ENCODE assay signal across 12 cellular contexts in genomic region chr6:8108031-8108660, GRCh38. TPM values are rescaled to one million over a fixed set of nuclear protein-coding genes. Genes with fewer than 3 reads are reported as not detected.
DNase-seq lines count a peak whose midpoint lies in the region; ATAC-seq, FAIRE-seq and TF ChIP-seq lines count a peak whose summit lies in the region.
"Had no signal": no experiment of that assay in that cellular context is flagged by ENCODE, and none has a peak within 500 bp of the region (broad histone marks: within the 10 kb centered on the region; RNA-seq: fewer than 3 reads in every experiment).

No MANE protein-coding gene starts in this region.

- intact Hi-C loops in natural killer cell (cut with micrococcal nuclease), result no loop called here

- H3K4me3 ChIP-seq in MG63, result no peak overlapping the region
- H3K4me3 ChIP-seq in bronchial epithelial cell (ENCODE audit: low read depth, low read length), result no peak overlapping the region
- H3K4me3 ChIP-seq: spleen had no signal

- H3K4me1 Mint-ChIP-seq in natural killer cell, result no peaks in the 10 kb centered on the region

- H3K36me3 ChIP-seq in MG63, result no peaks in the 10 kb centered on the region
- H3K36me3 ChIP-seq in bronchial epithelial cell (ENCODE audit: control insufficient read depth, insufficient read depth, low read length), result no peaks in the 10 kb centered on the region
- H3K36me3 ChIP-seq: spleen had no signal

- TF ChIP-seq CTCF in bronchial epithelial cell (IDR thresholded peaks at IDR 0.05; ENCODE audit: insufficient read depth, low read length, severe bottlenecking), result no peak
- no peak for TF ChIP-seq CTCF in natural killer cell (IDR thresholded peaks at IDR 0.05)

- H3K27me3 ChIP-seq in MG63 (no peaks in the 10 kb centered on the region), bronchial epithelial cell (ENCODE audit: control insufficient read depth, insufficient read depth, low read length) (no peaks in the 10 kb centered on the region)

- H3K4me3 Mint-ChIP-seq in natural killer cell, result no peak overlapping the region
- H3K4me3 Mint-ChIP-seq: dendritic cell treated with granulocyte-macrophage colony-stimulating factor and Interleukin-4, amounts not matched to agents 40 ng/mL and 50 ng/mL, for 4 days had no signal

- H3K27ac Mint-ChIP-seq in natural killer cell, result no peak overlapping the region
- H3K27ac Mint-ChIP-seq: dendritic cell treated with granulocyte-macrophage colony-stimulating factor and Interleukin-4, amounts not matched to agents 40 ng/mL and 50 ng/mL, for 4 days had no signal

- ATAC-seq in GM18867 (IDR thresholded peaks at IDR 0.05; ENCODE audit: unreplicated experiment) (no peak), natural killer cell (no peak), HG03457 (IDR thresholded peaks at IDR 0.05; ENCODE audit: unreplicated experiment) (no peak)
- ATAC-seq: left lobe of liver had no signal

- no peaks in the 10 kb centered on the region for H3K36me3 Mint-ChIP-seq in natural killer cell

- peaks cover 4% of the 10 kb centered on the region; the same call in 1 of the 2 replicates for H3K9me3 ChIP-seq in MG63
- H3K9me3 ChIP-seq: spleen had no signal

- H3K27me3 Mint-ChIP-seq in natural killer cell (ENCODE audit: low read depth in 2 of 2), result peaks cover 19 to 59% of the 10 kb centered on the region in 2 donors

- DNase-seq in Ammon's horn (ENCODE audit: low spot score) (peak; percentile 25), MG63 (peak; percentile 95), bronchial epithelial cell (ENCODE audit: low read depth) (peak; percentile 94), lung microvascular endothelial cell (ENCODE audit: low read depth in 2 of 2) (peak; percentile 92 to 96), natural killer cell (no peak)
- DNase-seq in stimulated activated naive CD4-positive, alpha-beta T cell treated with Interleukin-2 at 50 U/mL for 16 hours (lab: John Stamatoyannopoulos, UW), result no peak
- DNase-seq: NCI-H1105, spleen had no signal

- no peaks in the 10 kb centered on the region for H3K9me3 Mint-ChIP-seq in natural killer cell

- peak; percentile 40 for FAIRE-seq in bronchial epithelial cell (lab: Jason Lieb, UNC)

RNA-seq across cellular contexts. Expression of gene EEF1E1, which starts 5.8 kb away (rescaled TPM):
- 142 and 179 TPM in 2 replicates for total RNA-seq in MG63 (2014; rRNA removed; shearing (Covaris generic); ENCODE audit: low replicate concordance)
- total RNA-seq in bronchial epithelial cell (54.0 and 120 TPM in 2 replicates), lung microvascular endothelial cell (23.4 and 27.9 TPM in 2 replicates), natural killer cell (10 to 100 TPM in 2 of 3 donors, 1 to 10 TPM in 1; 9.6 to 13.8 (median 10.2) TPM)

RNA-seq across cellular contexts. Expression of gene BLOC1S5, which starts 44.0 kb away (rescaled TPM):
- 6.2 and 11.1 TPM in 2 replicates for total RNA-seq in MG63 (2014; rRNA removed; shearing (Covaris generic); ENCODE audit: low replicate concordance)
- total RNA-seq in bronchial epithelial cell (9.7 and 15.7 TPM in 2 replicates), lung microvascular endothelial cell (10.9 and 13.7 TPM in 2 replicates), natural killer cell (10 to 100 TPM; 11.2 to 15.9 (median 15.4) TPM)

Comparison
In these comparisons a context has a peak if more than half of its experiments do, and no peak if none do; other contexts are left out.
1. DNase-seq: peak in Ammon's horn (single experiment), MG63 (single experiment), bronchial epithelial cell (single experiment) and lung microvascular endothelial cell (2 of 2); none in natural killer cell (single experiment) and stimulated activated naive CD4-positive, alpha-beta T cell treated with Interleukin-2 at 50 U/mL for 16 hours (single experiment).